In the genomic region with DNA sequence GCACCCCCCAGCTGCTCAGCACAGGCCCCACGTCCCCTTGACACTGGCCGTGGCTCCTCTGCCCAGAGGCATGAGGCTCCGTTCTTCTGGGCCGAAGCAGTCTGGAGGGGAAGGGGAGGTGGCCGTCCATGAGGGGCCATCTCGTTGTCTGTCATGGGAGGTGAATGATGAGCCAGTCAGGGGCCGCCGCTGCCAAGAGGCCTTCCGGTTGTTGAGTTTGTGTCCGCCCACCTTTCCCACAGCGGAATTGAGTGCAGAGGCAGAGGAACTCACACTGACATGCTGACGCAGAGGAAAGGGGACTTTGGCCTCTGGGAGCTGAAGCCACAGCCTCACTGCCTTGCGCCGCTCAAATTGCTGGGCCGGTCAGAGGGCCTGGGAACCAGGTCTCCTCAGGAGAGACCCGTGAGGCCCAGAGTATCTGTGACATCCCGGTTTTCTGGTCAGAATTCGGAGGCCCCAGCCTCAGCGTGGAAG, we compare ENCODE assay signal across 11 cellular contexts.
A peak's percentile ranks its signal among the peaks of the same experiment; 100 is the strongest.
DNase-seq lines count a peak whose midpoint lies in the region; ATAC-seq, FAIRE-seq and TF ChIP-seq lines count a peak whose summit lies in the region.
"Had no signal": no experiment of that assay in that cellular context is flagged by ENCODE, and none has a peak within 500 bp of the region (broad histone marks: within the 10 kb centered on the region; RNA-seq: fewer than 3 reads in every experiment).

No MANE protein-coding gene starts in this region.

- POLR2A ChIA-PET in H1 (lab: Charles Lee; ENCODE audit: partially characterized antibody) = no interaction called here

- H3K9me3 ChIP-seq in H1 (ENCODE audit: insufficient read depth in 2 of 2, low read depth in 1 of 2, low read length in 1 of 2) (no peaks in the 10 kb centered on the region), ascending aorta (no peaks in the 10 kb centered on the region)

- H4K20me1 ChIP-seq in H1 (replicated peaks in 1 of 2; ENCODE audit: control insufficient read depth in 1 of 2, insufficient read depth in 2 of 2, low read length in 2 of 2) = no peaks in the 10 kb centered on the region

- no peak overlapping the region for H4K5ac ChIP-seq in H1 (ENCODE audit: insufficient read length, low read depth, low read length)

- H2AFZ ChIP-seq in H1 (ENCODE audit: low read length) = no peak overlapping the region

- intact Hi-C loops in ascending aorta (cut with DNase I) = no loop called here

- H4K8ac ChIP-seq in H1 (ENCODE audit: extremely low read depth, insufficient read depth, low read length) = peak overlapping the region; percentile 59; the same call in 1 of the 2 replicates

- CTCF ChIA-PET in H1 (lab: Charles Lee; ENCODE audit: partially characterized antibody) = interaction anchor here (1.0 to 2.3 kb wide), 4 partner anchors 10 to 92 kb away, joined by 3 to 8 read pairs (median 3); no protein-coding TSS in a partner anchor

- H3K9ac ChIP-seq in H1 (replicated peaks in 1 of 4; ENCODE audit: extremely low read depth in 1 of 4, low read depth in 3 of 4, low read length in 3 of 4) = no peak overlapping the region

- no peak for TF ChIP-seq POLR2A in H1 (IDR thresholded peaks at IDR 0.05; ENCODE audit: control extremely low read depth in 1 of 2, low read depth in 2 of 2, low read length in 2 of 2)

- no peak for FAIRE-seq in H1 (lab: Jason Lieb, UNC)

- no peak overlapping the region for H2BK5ac ChIP-seq in H1 (ENCODE audit: low read depth, low read length)

- H3K23me2 ChIP-seq in H1 (ENCODE audit: low read depth, low read length) = no peaks in the 10 kb centered on the region

- no peak overlapping the region for H4K91ac ChIP-seq in H1 (replicated peaks; ENCODE audit: insufficient read length, low read length)

- H3K23ac ChIP-seq in H1 (ENCODE audit: insufficient read length) = no peak overlapping the region

- H3K56ac ChIP-seq in H1 (replicated peaks; ENCODE audit: insufficient read length, low read depth, low read length) = no peak overlapping the region

- no peak overlapping the region for H2BK12ac ChIP-seq in H1 (ENCODE audit: low read depth, low read length)

- H3K14ac ChIP-seq in H1 (ENCODE audit: insufficient read length) = no peak overlapping the region

- H2BK15ac ChIP-seq in H1 (ENCODE audit: low read length) = no peak overlapping the region

- TF ChIP-seq EP300 in H1 (IDR thresholded peaks at IDR 0.05; ENCODE audit: borderline replicate concordance in 1 of 2, low read depth in 2 of 2, low read length in 2 of 2) = no peak

- TF ChIP-seq CTCF in H1 (IDR thresholded peaks at IDR 0.05; ENCODE audit: control extremely low read depth in 1 of 3, insufficient read depth in 1 of 3, low read depth in 1 of 3, low read length in 3 of 3) (no peak), ascending aorta (IDR thresholded peaks at IDR 0.05) (no peak)

- H3K4me1 ChIP-seq in H1 (replicated peaks in 1 of 4; ENCODE audit: control insufficient read depth in 3 of 4, insufficient read depth in 4 of 4, low read length in 3 of 4) = no peaks in the 10 kb centered on the region; a peak in 1 of 7 replicates
- no peaks in the 10 kb centered on the region for H3K4me1 ChIP-seq in ascending aorta
- H3K4me1 ChIP-seq: foreskin keratinocyte had no signal

- H2BK20ac ChIP-seq in H1 (ENCODE audit: low read length) = no peak overlapping the region

- DNase-seq in HuH-7.5 (ENCODE audit: low spot score) (peak; percentile 64), H1 (ENCODE audit: low read depth in 1 of 2, low spot score in 2 of 2) (no peak), ascending aorta (ENCODE audit: low spot score in 2 of 2) (no peak), iPS-NIHi7 (ENCODE audit: extremely low spot score) (no peak)
- DNase-seq in stimulated activated CD4-positive, alpha-beta T cell treated with anti-CD3 and anti-CD28 coated beads, Interleukin-1b, Interleukin-23, amount 100 ng/mL, for 48 hours = peak; percentile 54
- DNase-seq in central memory CD4-positive, alpha-beta T cell = no peak
- DNase-seq in NK-92 treated with Interleukin-12 subunit alpha and Interleukin-12 subunit beta, amount 100 ng/mL, for 24 hours (lab: John Stamatoyannopoulos, UW) = no peak
- DNase-seq: aorta, foreskin keratinocyte had no signal

- WGBS in H1 (ENCODE audit: extremely low coverage in 1 of 2, insufficient coverage in 1 of 2, insufficient read length in 1 of 2, insufficient replicate concordance in 2 of 2, low coverage in 1 of 2, low lambda C conversion rate in 2 of 2, missing lambda C conversion rate in 1 of 2), 2 experiments = 93% methylated on average over 19 of the region's 19 CpGs; no CpG with 5 or more reads in 1 of the 2 experiments

- no peak overlapping the region for H3K4ac ChIP-seq in H1 (replicated peaks; ENCODE audit: insufficient read length, low read depth, low read length)

- no peak overlapping the region for H3K27ac ChIP-seq in H1 (ENCODE audit: low read depth, low read length)
- H3K27ac ChIP-seq in ascending aorta = no peak overlapping the region
- H3K27ac ChIP-seq: foreskin keratinocyte had no signal

- peaks cover 0 to 6% (median under 1%) of the 10 kb centered on the region in 4 experiments; a peak in 1 of 7 replicates for H3K27me3 ChIP-seq in H1 (replicated peaks in 1 of 4; ENCODE audit: control insufficient read depth in 3 of 4, extremely low read depth in 1 of 4, insufficient read depth in 3 of 4, low read length in 3 of 4)
- no peaks in the 10 kb centered on the region for H3K27me3 ChIP-seq in ascending aorta

- H3K18ac ChIP-seq in H1 (ENCODE audit: extremely low read depth, low read length) = no peak overlapping the region

- H3K36me3 ChIP-seq in H1 (ENCODE audit: control insufficient read depth in 2 of 4, insufficient read depth in 4 of 4, low read length in 3 of 4) (no peaks in the 10 kb centered on the region; a peak in 1 of 8 replicates), ascending aorta (no peaks in the 10 kb centered on the region)

- H2BK120ac ChIP-seq in H1 (replicated peaks; ENCODE audit: low read depth, low read length) = no peak overlapping the region

- H3K4me3 ChIP-seq in H1 (ENCODE audit: extremely low read depth in 1 of 4, insufficient read depth in 2 of 4, low read depth in 3 of 4, low read length in 4 of 4) (no peak overlapping the region), ascending aorta (no peak overlapping the region)

- no peaks in the 10 kb centered on the region for H3K79me2 ChIP-seq in H1 (ENCODE audit: control insufficient read depth in 1 of 2, insufficient read depth in 2 of 2, low read length in 2 of 2)

- no peak overlapping the region for H2AK5ac ChIP-seq in H1 (ENCODE audit: low read depth, low read length)

- peak; percentile 74 for ATAC-seq in GM19463 (IDR thresholded peaks at IDR 0.05; ENCODE audit: unreplicated experiment)
- ATAC-seq: foreskin keratinocyte; naive thymus-derived CD4-positive, alpha-beta T cell had no signal

- no peak overlapping the region for H3K4me2 ChIP-seq in H1 (ENCODE audit: insufficient read depth in 1 of 2, low read depth in 2 of 2, low read length in 2 of 2)

- no peak for TF ChIP-seq RAD21 in H1 (IDR thresholded peaks at IDR 0.05 in 1 of 2, conservative IDR thresholded peaks at IDR 0.05 in 1 of 2; ENCODE audit: low read depth in 2 of 2, low read length in 2 of 2)

- H3K79me1 ChIP-seq in H1 (ENCODE audit: low read depth, low read length) = no peaks in the 10 kb centered on the region

TF ChIP-seq in H1, 55 proteins besides CTCF, POLR2A, EP300 and RAD21:
- TF ChIP-seq, protein P1, sequence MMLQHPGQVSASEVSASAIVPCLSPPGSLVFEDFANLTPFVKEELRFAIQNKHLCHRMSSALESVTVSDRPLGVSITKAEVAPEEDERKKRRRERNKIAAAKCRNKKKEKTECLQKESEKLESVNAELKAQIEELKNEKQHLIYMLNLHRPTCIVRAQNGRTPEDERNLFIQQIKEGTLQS (IDR thresholded peaks at IDR 0.05; ENCODE audit: insufficient read depth, low read depth, low read length) = no peak
- TF ChIP-seq KDM1A (IDR thresholded peaks at IDR 0.05; ENCODE audit: borderline replicate concordance, low read length) = no peak

Comparison
In these comparisons a context has a peak if more than half of its experiments do, and no peak if none do; other contexts are left out.
1. DNase-seq: peak in HuH-7.5 (single experiment) and stimulated activated CD4-positive, alpha-beta T cell treated with anti-CD3 and anti-CD28 coated beads, Interleukin-1b, Interleukin-23, amount 100 ng/mL, for 48 hours (single experiment); none in H1 (0 of 2), central memory CD4-positive, alpha-beta T cell (single experiment), NK-92 treated with Interleukin-12 subunit alpha and Interleukin-12 subunit beta, amount 100 ng/mL, for 24 hours (single experiment), ascending aorta (0 of 2) and iPS-NIHi7 (single experiment).